Comparison of ENCODE assay signal across 10 cellular contexts in the genomic region with DNA sequence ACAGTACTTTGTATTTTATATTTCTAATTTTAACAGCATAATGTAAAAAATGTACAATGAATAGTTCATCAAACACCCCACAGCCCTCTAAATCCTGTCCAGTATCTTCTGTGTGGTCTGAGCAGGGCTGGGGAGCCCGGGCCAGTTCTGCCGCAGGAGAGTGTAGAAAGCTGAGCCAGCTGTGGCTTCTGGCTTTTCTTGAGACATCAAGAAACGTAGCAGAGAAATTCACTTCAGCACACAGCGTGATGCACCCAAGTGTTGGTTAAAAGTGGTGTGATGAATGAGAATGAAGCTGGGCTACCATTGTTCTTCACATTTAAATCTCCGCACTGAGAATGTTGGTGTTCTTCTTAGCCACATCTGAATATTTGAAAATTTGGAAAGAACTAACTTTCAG. TPM values are rescaled to one million over a fixed set of nuclear protein-coding genes. Genes with fewer than 3 reads are reported as not detected.
DNase-seq lines count a peak whose midpoint lies in the region; ATAC-seq and TF ChIP-seq lines count a peak whose summit lies in the region.
"Had no signal": no experiment of that assay in that cellular context is flagged by ENCODE, and none has a peak within 500 bp of the region (broad histone marks: within the 10 kb centered on the region; RNA-seq: fewer than 3 reads in every experiment).

No MANE protein-coding gene starts in this region.

- intact Hi-C loops in CD14-positive monocyte (cut with micrococcal nuclease): loop anchor here in 1 of 2 donors (2.0 kb wide), 1 partner anchor 25 kb away; no protein-coding TSS in a partner anchor

- H3K9me3 Mint-ChIP-seq in CD14-positive monocyte: peaks cover 0 to 2% (median 0%) of the 10 kb centered on the region in 7 donors
- peaks cover 34% of the 10 kb centered on the region for H3K9me3 Mint-ChIP-seq in nephron progenitor cell
- peaks cover 2% of the 10 kb centered on the region for H3K9me3 Mint-ChIP-seq in activated naive CD8-positive, alpha-beta T cell treated with anti-CD3 and anti-CD28 coated beads for 36 hours

- H3K4me3 Mint-ChIP-seq in CD14-positive monocyte (peak overlapping the region in 1 of 2 donors; percentile 70), nephron progenitor cell (no peak overlapping the region)
- no peak overlapping the region for H3K4me3 Mint-ChIP-seq in activated naive CD8-positive, alpha-beta T cell treated with anti-CD3 and anti-CD28 coated beads for 36 hours

- TF ChIP-seq CTCF in CD14-positive monocyte (IDR thresholded peaks at IDR 0.05): no peak
- TF ChIP-seq CTCF in RWPE2 (IDR thresholded peaks at IDR 0.05; ENCODE audit: poor library complexity, severe bottlenecking): no peak
- TF ChIP-seq CTCF in fibroblast of mammary gland (conservative IDR thresholded peaks at IDR 0.05; ENCODE audit: control insufficient read depth, insufficient read depth, low read depth, low read length): no peak
- no peak for TF ChIP-seq CTCF in nephron progenitor cell (IDR thresholded peaks at IDR 0.05)

- DNase-seq in CD14-positive monocyte (ENCODE audit: low spot score) (no peak), RWPE2 (ENCODE audit: low spot score) (no peak), fibroblast of mammary gland (ENCODE audit: low read depth) (peak; percentile 29), nephron progenitor cell (no peak), AML-193 (lab: John Stamatoyannopoulos, UW) (no peak), SKM-1 (lab: John Stamatoyannopoulos, UW; ENCODE audit: unreplicated experiment) (no peak), activated T-cell treated with anti-CD3 and anti-CD28 coated beads for 4 hours (no peak)
- no peak for DNase-seq in activated naive CD8-positive, alpha-beta T cell treated with anti-CD3 and anti-CD28 coated beads for 36 hours
- DNase-seq: CD4-positive, CD25-positive, alpha-beta regulatory T cell; psoas muscle had no signal

- H3K4me1 Mint-ChIP-seq in CD14-positive monocyte: peaks cover 29% of the 10 kb centered on the region
- peaks cover 9% of the 10 kb centered on the region for H3K4me1 Mint-ChIP-seq in nephron progenitor cell
- H3K4me1 Mint-ChIP-seq in activated naive CD8-positive, alpha-beta T cell treated with anti-CD3 and anti-CD28 coated beads for 36 hours: peaks cover 2% of the 10 kb centered on the region

- no peaks in the 10 kb centered on the region for H3K9me3 ChIP-seq in RWPE2 (ENCODE audit: severe bottlenecking)
- H3K9me3 ChIP-seq: psoas muscle had no signal

- H3K27ac Mint-ChIP-seq in CD14-positive monocyte (peak overlapping the region in 5 of 7 donors; percentile 15 to 96 (median 90)), nephron progenitor cell (peak overlapping the region; percentile 72)
- H3K27ac Mint-ChIP-seq in activated naive CD8-positive, alpha-beta T cell treated with anti-CD3 and anti-CD28 coated beads for 36 hours: no peak overlapping the region
- H3K27ac Mint-ChIP-seq: CD4-positive, CD25-positive, alpha-beta regulatory T cell had no signal

- H3K27ac ChIP-seq in RWPE2 (ENCODE audit: poor library complexity, severe bottlenecking): peak overlapping the region; percentile 39
- H3K27ac ChIP-seq: psoas muscle had no signal

- no peaks in the 10 kb centered on the region for H3K36me3 ChIP-seq in RWPE2 (ENCODE audit: low read depth)

- peaks cover 2 to 5% of the 10 kb centered on the region in 2 donors for H3K36me3 Mint-ChIP-seq in CD14-positive monocyte
- H3K36me3 Mint-ChIP-seq in nephron progenitor cell (ENCODE audit: low read depth): peaks cover 15% of the 10 kb centered on the region
- no peaks in the 10 kb centered on the region for H3K36me3 Mint-ChIP-seq in activated naive CD8-positive, alpha-beta T cell treated with anti-CD3 and anti-CD28 coated beads for 36 hours
- H3K36me3 Mint-ChIP-seq: CD4-positive, CD25-positive, alpha-beta regulatory T cell had no signal

- no peak overlapping the region for H3K4me3 ChIP-seq in RWPE2 (ENCODE audit: severe bottlenecking)
- no peak overlapping the region for H3K4me3 ChIP-seq in fibroblast of mammary gland (ENCODE audit: control insufficient read depth, low read depth, low read length)
- H3K4me3 ChIP-seq: psoas muscle had no signal

- no peaks in the 10 kb centered on the region for H3K27me3 ChIP-seq in RWPE2 (ENCODE audit: insufficient read depth, poor library complexity, severe bottlenecking)

- no peak for ATAC-seq in RWPE2 (ENCODE audit: low read depth)
- ATAC-seq: psoas muscle had no signal

- peaks cover 0 to 3% (median 0%) of the 10 kb centered on the region in 3 donors for H3K27me3 Mint-ChIP-seq in CD14-positive monocyte (ENCODE audit: low read depth in 3 of 3)
- peaks cover 3% of the 10 kb centered on the region for H3K27me3 Mint-ChIP-seq in nephron progenitor cell (ENCODE audit: low read depth, poor library complexity)
- peaks cover 7% of the 10 kb centered on the region for H3K27me3 Mint-ChIP-seq in activated naive CD8-positive, alpha-beta T cell treated with anti-CD3 and anti-CD28 coated beads for 36 hours

- peaks cover 21% of the 10 kb centered on the region for H3K4me1 ChIP-seq in RWPE2 (ENCODE audit: insufficient read depth, poor library complexity, severe bottlenecking)

RNA-seq across cellular contexts. Expression of gene TMEM87B, which starts 23.6 kb away (rescaled TPM):
- 10 to 100 TPM in 1 of 2 donors, 1 to 10 TPM in 1; 9.1 to 11.4 TPM for polyA plus RNA-seq in CD14-positive monocyte
- total RNA-seq in activated naive CD8-positive, alpha-beta T cell treated with anti-CD3 and anti-CD28 coated beads for 36 hours: 10 to 100 TPM; 13.3 to 16.9 TPM
